9 cellular contexts compared by ENCODE assay signal in genomic region chr5:179621551-179621971, GRCh38. TPM values are rescaled to one million over a fixed set of nuclear protein-coding genes. Genes with fewer than 3 reads are reported as not detected.
DNase-seq lines count a peak whose midpoint lies in the region; ATAC-seq and TF ChIP-seq lines count a peak whose summit lies in the region.
"Had no signal": no experiment of that assay in that cellular context is flagged by ENCODE, and none has a peak within 500 bp of the region (broad histone marks: within the 10 kb centered on the region; RNA-seq: fewer than 3 reads in every experiment).

No MANE protein-coding gene starts in this region.

- no peak for TF ChIP-seq CTCF in CD8-positive, alpha-beta T cell (IDR thresholded peaks at IDR 0.05)
- TF ChIP-seq CTCF in endothelial cell (IDR thresholded peaks at IDR 0.05; ENCODE audit: unreplicated experiment), result no peak
- no peak for TF ChIP-seq CTCF in neutrophil (IDR thresholded peaks at IDR 0.05)

- H3K36me3 ChIP-seq in CD8-positive, alpha-beta T cell (ENCODE audit: insufficient read depth, low read length), result peaks cover 46% of the 10 kb centered on the region
- peaks cover 64% of the 10 kb centered on the region for H3K36me3 ChIP-seq in NT2/D1 (ENCODE audit: insufficient read depth, insufficient read length, low read length)
- peaks cover 46% of the 10 kb centered on the region for H3K36me3 ChIP-seq in neutrophil

- H3K4me3 Mint-ChIP-seq in CD8-positive, alpha-beta T cell, result peak overlapping the region; percentile 95
- peak overlapping the region; percentile 99 for H3K4me3 Mint-ChIP-seq in endothelial cell (ENCODE audit: unreplicated experiment)

- H3K36me3 Mint-ChIP-seq in CD8-positive, alpha-beta T cell, result peaks cover 59% of the 10 kb centered on the region
- peaks cover 57% of the 10 kb centered on the region for H3K36me3 Mint-ChIP-seq in endothelial cell (ENCODE audit: low read depth, unreplicated experiment)

- intact Hi-C loops in CD8-positive, alpha-beta T cell (cut with DNase I, micrococcal nuclease), result loop anchor here in 1 of 2 experiments (1.0 to 10.0 kb wide), 2 partner anchors 8 to 1467 kb away; partner anchors contain the start of gene NHP2

- CTCF ChIA-PET in CD8-positive, alpha-beta T cell (lab: Charles Lee), result interaction anchor here (1.0 to 6.0 kb wide), 5 partner anchors 12 to 79 kb away, joined by 3 to 48 read pairs (median 4); no protein-coding TSS in a partner anchor

- H3K4me1 ChIP-seq in CD8-positive, alpha-beta T cell (ENCODE audit: insufficient read depth, low read length), result peaks cover 63% of the 10 kb centered on the region
- H3K4me1 ChIP-seq in NT2/D1 (ENCODE audit: insufficient read depth, insufficient read length), result peaks cover 5% of the 10 kb centered on the region
- peaks cover 45 to 47% of the 10 kb centered on the region in 2 experiments for H3K4me1 ChIP-seq in neutrophil (ENCODE audit: control insufficient read depth in 1 of 2, insufficient read depth in 1 of 2, low read depth in 1 of 2, low read length in 1 of 2)

- no peak for DNase-seq in CD8-positive, alpha-beta T cell
- no peak for DNase-seq in NT2/D1 (ENCODE audit: low read depth, low spot score)
- DNase-seq in endothelial cell (ENCODE audit: low spot score), result no peak
- DNase-seq in COR-L47 (lab: John Stamatoyannopoulos, UW), result no peak
- no peak for DNase-seq in NCI-H2171 (lab: John Stamatoyannopoulos, UW)
- DNase-seq: activated CD4-positive, alpha-beta T cell treated with anti-CD3 and anti-CD28 coated beads, Interleukin-2, amount 50 U/mL, for 4 hours had no signal

- ATAC-seq in CD8-positive, alpha-beta T cell, result no peak
- ATAC-seq in GM19463 (IDR thresholded peaks at IDR 0.05; ENCODE audit: unreplicated experiment) (no peak), GM18520 (IDR thresholded peaks at IDR 0.05; ENCODE audit: unreplicated experiment) (no peak)

- peak overlapping the region; percentile 75 for H3K27ac ChIP-seq in CD8-positive, alpha-beta T cell (ENCODE audit: low read depth, low read length)
- H3K27ac ChIP-seq in neutrophil, result peak overlapping the region; percentile 98

- peak overlapping the region; percentile 63 for H3K9ac ChIP-seq in NT2/D1 (ENCODE audit: insufficient read length, low read depth)

- H3K27me3 Mint-ChIP-seq in CD8-positive, alpha-beta T cell (ENCODE audit: low read depth), result no peaks in the 10 kb centered on the region
- H3K27me3 Mint-ChIP-seq in endothelial cell (ENCODE audit: unreplicated experiment), result peaks cover 28% of the 10 kb centered on the region

- no peaks in the 10 kb centered on the region for H3K9me3 Mint-ChIP-seq in CD8-positive, alpha-beta T cell
- no peaks in the 10 kb centered on the region for H3K9me3 Mint-ChIP-seq in endothelial cell (ENCODE audit: unreplicated experiment)

- H3K27ac Mint-ChIP-seq in CD8-positive, alpha-beta T cell, result peak overlapping the region; percentile 98
- H3K27ac Mint-ChIP-seq in endothelial cell (ENCODE audit: unreplicated experiment), result peak overlapping the region; percentile 95

- POLR2A ChIA-PET in CD8-positive, alpha-beta T cell (lab: Charles Lee), result interaction anchor here (1.0 to 4.5 kb wide), 7 partner anchors 8 to 176 kb away, joined by 3 to 32 read pairs (median 26); no protein-coding TSS in a partner anchor

- H3K4me3 ChIP-seq in CD8-positive, alpha-beta T cell (ENCODE audit: low read depth, low read length), result peak overlapping the region; percentile 50
- H3K4me3 ChIP-seq in NT2/D1 (ENCODE audit: insufficient read length, low read depth) (peak overlapping the region; percentile 82), neutrophil (ENCODE audit: low read depth in 1 of 2, low read length in 1 of 2) (peak overlapping the region; percentile 2 to 100)

- no peaks in the 10 kb centered on the region for H3K9me3 ChIP-seq in CD8-positive, alpha-beta T cell (ENCODE audit: low read length)
- H3K9me3 ChIP-seq in NT2/D1 (ENCODE audit: insufficient read depth, low read length), result no peaks in the 10 kb centered on the region
- H3K9me3 ChIP-seq in neutrophil, result no peaks in the 10 kb centered on the region

- peaks cover 60% of the 10 kb centered on the region for H3K4me1 Mint-ChIP-seq in CD8-positive, alpha-beta T cell (ENCODE audit: low read depth)
- H3K4me1 Mint-ChIP-seq in endothelial cell (ENCODE audit: unreplicated experiment), result peaks cover 57% of the 10 kb centered on the region

- no peaks in the 10 kb centered on the region for H3K27me3 ChIP-seq in CD8-positive, alpha-beta T cell (ENCODE audit: insufficient read depth, low read length)
- H3K27me3 ChIP-seq in NT2/D1 (ENCODE audit: insufficient read depth, insufficient read length), result no peaks in the 10 kb centered on the region
- no peaks in the 10 kb centered on the region for H3K27me3 ChIP-seq in neutrophil

RNA-seq across cellular contexts. Expression of gene HNRNPH1, which starts 1.9 kb away (rescaled TPM):
- 1,000 to 10,000 TPM; 2,565 to 2,635 TPM for total RNA-seq in CD8-positive, alpha-beta T cell
- 852 TPM for total RNA-seq in endothelial cell (ENCODE audit: unreplicated experiment)

RNA-seq across cellular contexts. Expression of gene CBY3, which starts 59.3 kb away (rescaled TPM):
- total RNA-seq in CD8-positive, alpha-beta T cell, result under 1 TPM in 1 of 2 experiments, not detected in 1; 0.44 TPM
- total RNA-seq in endothelial cell (ENCODE audit: unreplicated experiment), result not detected
